ENCODE assay signal across 1 cellular context in the genomic region with DNA sequence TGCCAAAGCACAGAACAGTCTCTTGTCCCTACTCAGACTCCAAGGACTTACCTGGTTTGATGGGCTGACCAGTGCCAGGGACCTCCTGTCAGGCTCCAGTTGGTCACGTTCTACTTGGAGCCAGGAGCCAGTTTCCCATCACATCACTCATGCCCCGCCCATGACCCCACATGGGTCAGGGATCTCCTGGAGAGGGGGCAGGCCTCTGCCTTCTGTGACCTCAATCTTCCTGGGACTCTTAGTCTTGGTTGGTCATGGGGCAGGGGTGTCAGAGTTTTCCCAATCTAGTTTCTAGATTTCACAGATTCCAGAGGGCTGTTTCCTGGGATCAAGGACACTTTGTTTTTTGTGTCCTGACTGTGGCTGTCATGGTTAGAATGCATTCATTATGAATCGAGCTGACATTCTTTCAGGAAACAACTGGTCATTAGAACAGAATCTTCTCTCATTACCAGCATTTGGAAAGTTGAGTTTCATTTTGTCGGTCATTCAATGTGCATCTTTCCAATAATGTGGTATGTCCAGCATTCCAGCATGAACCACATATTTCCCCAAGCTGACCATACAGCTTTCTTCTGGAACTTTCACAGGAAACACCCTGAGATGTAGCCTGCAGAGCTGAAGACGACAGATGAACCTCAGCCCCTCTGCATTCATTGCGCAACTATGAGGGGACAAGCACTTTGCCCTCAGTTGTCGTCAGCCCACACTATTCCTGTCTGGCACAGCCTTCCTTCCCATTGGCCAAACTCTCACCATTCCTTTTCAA.
TF ChIP-seq lines count a peak whose summit lies in the region.

No MANE protein-coding gene starts in this region.

TF ChIP-seq in WTC11, 78 proteins besides CTCF, POLR2A, EP300 and RAD21 (continued from another document):
- TF ChIP-seq, protein P1, sequence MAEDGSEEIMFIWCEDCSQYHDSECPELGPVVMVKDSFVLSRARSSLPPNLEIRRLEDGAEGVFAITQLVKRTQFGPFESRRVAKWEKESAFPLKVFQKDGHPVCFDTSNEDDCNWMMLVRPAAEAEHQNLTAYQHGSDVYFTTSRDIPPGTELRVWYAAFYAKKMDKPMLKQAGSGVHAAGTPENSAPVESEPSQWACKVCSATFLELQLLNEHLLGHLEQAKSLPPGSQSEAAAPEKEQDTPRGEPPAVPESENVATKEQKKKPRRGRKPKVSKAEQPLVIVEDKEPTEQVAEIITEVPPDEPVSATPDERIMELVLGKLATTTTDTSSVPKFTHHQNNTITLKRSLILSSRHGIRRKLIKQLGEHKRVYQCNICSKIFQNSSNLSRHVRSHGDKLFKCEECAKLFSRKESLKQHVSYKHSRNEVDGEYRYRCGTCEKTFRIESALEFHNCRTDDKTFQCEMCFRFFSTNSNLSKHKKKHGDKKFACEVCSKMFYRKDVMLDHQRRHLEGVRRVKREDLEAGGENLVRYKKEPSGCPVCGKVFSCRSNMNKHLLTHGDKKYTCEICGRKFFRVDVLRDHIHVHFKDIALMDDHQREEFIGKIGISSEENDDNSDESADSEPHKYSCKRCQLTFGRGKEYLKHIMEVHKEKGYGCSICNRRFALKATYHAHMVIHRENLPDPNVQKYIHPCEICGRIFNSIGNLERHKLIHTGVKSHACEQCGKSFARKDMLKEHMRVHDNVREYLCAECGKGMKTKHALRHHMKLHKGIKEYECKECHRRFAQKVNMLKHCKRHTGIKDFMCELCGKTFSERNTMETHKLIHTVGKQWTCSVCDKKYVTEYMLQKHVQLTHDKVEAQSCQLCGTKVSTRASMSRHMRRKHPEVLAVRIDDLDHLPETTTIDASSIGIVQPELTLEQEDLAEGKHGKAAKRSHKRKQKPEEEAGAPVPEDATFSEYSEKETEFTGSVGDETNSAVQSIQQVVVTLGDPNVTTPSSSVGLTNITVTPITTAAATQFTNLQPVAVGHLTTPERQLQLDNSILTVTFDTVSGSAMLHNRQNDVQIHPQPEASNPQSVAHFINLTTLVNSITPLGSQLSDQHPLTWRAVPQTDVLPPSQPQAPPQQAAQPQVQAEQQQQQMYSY (CRISPR knock-in tag; IDR thresholded peaks at IDR 0.05): no peak
- TF ChIP-seq, protein P2, sequence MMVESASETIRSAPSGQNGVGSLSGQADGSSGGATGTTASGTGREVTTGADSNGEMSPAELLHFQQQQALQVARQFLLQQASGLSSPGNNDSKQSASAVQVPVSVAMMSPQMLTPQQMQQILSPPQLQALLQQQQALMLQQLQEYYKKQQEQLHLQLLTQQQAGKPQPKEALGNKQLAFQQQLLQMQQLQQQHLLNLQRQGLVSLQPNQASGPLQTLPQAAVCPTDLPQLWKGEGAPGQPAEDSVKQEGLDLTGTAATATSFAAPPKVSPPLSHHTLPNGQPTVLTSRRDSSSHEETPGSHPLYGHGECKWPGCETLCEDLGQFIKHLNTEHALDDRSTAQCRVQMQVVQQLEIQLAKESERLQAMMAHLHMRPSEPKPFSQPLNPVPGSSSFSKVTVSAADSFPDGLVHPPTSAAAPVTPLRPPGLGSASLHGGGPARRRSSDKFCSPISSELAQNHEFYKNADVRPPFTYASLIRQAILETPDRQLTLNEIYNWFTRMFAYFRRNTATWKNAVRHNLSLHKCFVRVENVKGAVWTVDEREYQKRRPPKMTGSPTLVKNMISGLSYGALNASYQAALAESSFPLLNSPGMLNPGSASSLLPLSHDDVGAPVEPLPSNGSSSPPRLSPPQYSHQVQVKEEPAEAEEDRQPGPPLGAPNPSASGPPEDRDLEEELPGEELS (CRISPR knock-in tag; IDR thresholded peaks at IDR 0.05): no peak
- no peak for TF ChIP-seq NFYB (CRISPR knock-in tag; conservative IDR thresholded peaks at IDR 0.05; ENCODE audit: low read depth)
